12 cellular contexts compared by ENCODE assay signal in genomic region chr22:23074451-23074850, GRCh38.
"Had no signal": no experiment of that assay in that cellular context is flagged by ENCODE, and none has a peak within 500 bp of the region (broad histone marks: within the 10 kb centered on the region; RNA-seq: fewer than 3 reads in every experiment).

No MANE protein-coding gene starts in this region.

- H3K36me3 ChIP-seq: heart right ventricle, left lung, neutrophil, upper lobe of left lung had no signal

- H3K4me1 ChIP-seq: foreskin keratinocyte had no signal

- H3K27ac ChIP-seq: foreskin keratinocyte, heart right ventricle, left lung, neutrophil, upper lobe of left lung had no signal

- ATAC-seq: foreskin keratinocyte, heart right ventricle, left lung, sciatic nerve had no signal

- H3K9me3 Mint-ChIP-seq: stimulated activated naive CD8-positive, alpha-beta T cell treated with anti-CD3 and anti-CD28 coated beads, Interleukin-15, Interleukin-2, amounts not matched to agents 100 ng/mL and 50 ng/mL, for 24 hours; T-helper 2 cell treated with Interferon-gamma antibody and Interleukin-4, amounts not matched to agents 5 μg/mL and 100 μg/mL, for 36 hours had no signal

- H3K27ac Mint-ChIP-seq: activated naive CD8-positive, alpha-beta T cell; stimulated activated naive CD8-positive, alpha-beta T cell treated with anti-CD3 and anti-CD28 coated beads, Interleukin-15, Interleukin-2, amounts not matched to agents 100 ng/mL and 50 ng/mL, for 24 hours; T-helper 2 cell treated with Interferon-gamma antibody and Interleukin-4, amounts not matched to agents 5 μg/mL and 100 μg/mL, for 36 hours had no signal

- H3K4me3 ChIP-seq: heart right ventricle, left lung, upper lobe of left lung had no signal

- H3K36me3 Mint-ChIP-seq: activated naive CD8-positive, alpha-beta T cell had no signal

- H3K4me3 Mint-ChIP-seq: activated naive CD8-positive, alpha-beta T cell; stimulated activated naive CD8-positive, alpha-beta T cell treated with anti-CD3 and anti-CD28 coated beads, Interleukin-15, Interleukin-2, amounts not matched to agents 100 ng/mL and 50 ng/mL, for 24 hours; T-helper 2 cell treated with Interferon-gamma antibody and Interleukin-4, amounts not matched to agents 5 μg/mL and 100 μg/mL, for 36 hours had no signal

- DNase-seq: activated CD4-positive, alpha-beta T cell treated with anti-CD3 and anti-CD28 coated beads, Interleukin-2, amount 50 U/mL, for 1 hour; activated T-cell treated with anti-CD3 and anti-CD28 coated beads for 4 hours; foreskin keratinocyte; stimulated activated CD4-positive, alpha-beta T cell treated with anti-CD3 and anti-CD28 coated beads, Interleukin-2, amount 100 ng/mL, for 48 hours; upper lobe of left lung had no signal

- H3K9me3 ChIP-seq: heart right ventricle, left lung, neutrophil, upper lobe of left lung had no signal
